Comparison of ENCODE assay signal across 20 cellular contexts in the genomic region with DNA sequence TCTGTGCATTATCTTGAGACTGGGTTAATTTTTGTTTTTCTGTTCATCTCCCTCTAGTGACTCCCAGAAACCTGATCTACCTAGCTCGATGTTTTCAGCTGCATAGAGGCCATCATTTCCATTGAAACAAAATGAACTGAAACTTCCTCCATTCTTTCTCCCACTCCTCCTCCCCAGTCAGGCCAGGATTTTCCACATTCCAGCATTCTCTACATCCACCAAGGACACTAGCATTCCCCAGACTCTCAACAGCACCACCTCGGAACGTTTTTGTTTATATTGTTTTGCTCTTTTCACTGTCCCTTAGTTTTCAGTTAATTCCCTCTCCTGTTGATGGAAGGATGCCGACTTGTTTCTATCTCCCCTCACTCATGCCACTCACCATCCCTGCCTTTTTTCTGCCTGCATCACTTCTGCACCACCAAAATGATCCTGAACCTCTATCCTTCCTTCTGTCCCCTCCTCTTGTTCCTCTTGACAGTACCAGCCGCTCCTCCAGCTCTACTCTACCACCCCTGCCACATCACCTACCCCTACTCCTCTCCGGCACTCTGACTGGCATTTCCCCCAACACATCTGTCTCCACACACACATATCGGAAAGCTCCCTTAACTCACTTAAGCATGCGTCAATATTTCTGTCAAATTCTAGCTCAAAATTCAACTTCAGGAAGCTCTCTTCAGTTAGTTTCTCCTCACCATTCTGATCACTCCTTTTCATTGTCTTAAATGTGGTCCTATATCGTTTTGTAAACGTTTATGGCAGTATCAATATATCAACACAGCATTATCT. TPM values are rescaled to one million over a fixed set of nuclear protein-coding genes. Genes with fewer than 3 reads are reported as not detected.
DNase-seq lines count a peak whose midpoint lies in the region; ATAC-seq, FAIRE-seq and TF ChIP-seq lines count a peak whose summit lies in the region.
"Had no signal": no experiment of that assay in that cellular context is flagged by ENCODE, and none has a peak within 500 bp of the region (broad histone marks: within the 10 kb centered on the region; RNA-seq: fewer than 3 reads in every experiment).

No MANE protein-coding gene starts in this region.

- 11% methylated on average over 10 of the region's 10 CpGs for WGBS in HepG2 (ENCODE audit: low lambda C conversion rate)
- 42% methylated on average over 10 of the region's 10 CpGs for WGBS in right lobe of liver (ENCODE audit: insufficient coverage, low coverage, low lambda C conversion rate, missing lambda C conversion rate)
- 17 to 18% methylated on average over 10 of the region's 10 CpGs for WGBS in testis, 2 donors

- in situ Hi-C loops in HepG2 (cut with HindIII; ENCODE audit: extremely low pct_ligation_motif_present, low pct_unique_long_range_greater_than_20kb) = no loop called here

- H3K4me3 Mint-ChIP-seq in WTC11 = peak overlapping the region; percentile 93

- H3K9me3 ChIP-seq in HepG2 (ENCODE audit: low read length) = no peaks in the 10 kb centered on the region
- H3K9me3 ChIP-seq in right lobe of liver = no peaks in the 10 kb centered on the region
- H3K9me3 ChIP-seq in iPS-18a (ENCODE audit: control insufficient read depth, low read depth, low read length) = no peaks in the 10 kb centered on the region
- H3K9me3 ChIP-seq in testis = no peaks in the 10 kb centered on the region
- H3K9me3 ChIP-seq: neutrophil had no signal

- TF ChIP-seq EP300 in HepG2 (IDR thresholded peaks at IDR 0.05; ENCODE audit: low read depth in 2 of 2, low read length in 2 of 2) (no peak), HepG2 (CRISPR knock-in tag; IDR thresholded peaks at IDR 0.05; ENCODE audit: borderline replicate concordance) (no peak)

- H3K27ac ChIP-seq in HepG2 (ENCODE audit: extremely low read length, insufficient read depth, low read length) = no peak overlapping the region
- H3K27ac ChIP-seq in right lobe of liver = no peak overlapping the region
- H3K27ac ChIP-seq in iPS-18a (ENCODE audit: low read length) = no peak overlapping the region
- H3K27ac ChIP-seq in testis = peak overlapping the region; percentile 8 to 48
- H3K27ac ChIP-seq: dorsolateral prefrontal cortex, neutrophil had no signal

- no peak for FAIRE-seq in HepG2 (lab: Jason Lieb, UNC)

- peaks cover 57% of the 10 kb centered on the region for H3K27me3 Mint-ChIP-seq in WTC11 (ENCODE audit: low read depth)

- TF ChIP-seq CTCF in HepG2 (CRISPR knock-in tag; IDR thresholded peaks at IDR 0.05) (no peak), right lobe of liver (IDR thresholded peaks at IDR 0.05) (no peak), WTC11 (IDR thresholded peaks at IDR 0.05) (no peak), testis (IDR thresholded peaks at IDR 0.05) (no peak)

- TF ChIP-seq RAD21 in HepG2 (CRISPR knock-in tag; IDR thresholded peaks at IDR 0.05) = no peak

- no TSS peak for BruUV-seq in HepG2 (replicated peaks; lab: Mats Ljungman, UMichigan)

- H3K79me2 ChIP-seq in HepG2 (ENCODE audit: insufficient read depth, low read length) = no peaks in the 10 kb centered on the region

- TF ChIP-seq POLR2A in HepG2 (IDR thresholded peaks at IDR 0.05; ENCODE audit: insufficient read depth in 1 of 2, low read depth in 2 of 2, low read length in 2 of 2) = no peak
- no peak for TF ChIP-seq POLR2A in right lobe of liver (IDR thresholded peaks at IDR 0.05)
- TF ChIP-seq POLR2A in testis (IDR thresholded peaks at IDR 0.05) = no peak

- H3K36me3 ChIP-seq in HepG2 (replicated peaks in 1 of 2; ENCODE audit: control insufficient read depth in 1 of 2, insufficient read depth in 2 of 2, low read length in 2 of 2) (no peaks in the 10 kb centered on the region), right lobe of liver (no peaks in the 10 kb centered on the region), iPS-18a (ENCODE audit: control insufficient read depth, low read depth, low read length) (no peaks in the 10 kb centered on the region), testis (ENCODE audit: low read depth, missing control alignments) (no peaks in the 10 kb centered on the region)
- H3K36me3 ChIP-seq: neutrophil had no signal

- H3K4me3 ChIP-seq in HepG2 (replicated peaks in 1 of 3; ENCODE audit: insufficient read depth in 1 of 3, low read depth in 2 of 3, low read length in 3 of 3) (peak overlapping the region in 1 of 3 experiments; percentile 19; a peak in 2 of 6 replicates), right lobe of liver (no peak overlapping the region), iPS-18a (ENCODE audit: low read length) (peak overlapping the region; percentile 51), testis (no peak overlapping the region)

- peak overlapping the region; percentile 46 for H3K4me2 ChIP-seq in HepG2 (ENCODE audit: low read depth, low read length)

- H3K4me1 Mint-ChIP-seq in WTC11 = peaks cover 31% of the 10 kb centered on the region

- no peaks in the 10 kb centered on the region for H3K9me3 Mint-ChIP-seq in WTC11
- H3K9me3 Mint-ChIP-seq: activated naive CD4-positive, alpha-beta T cell treated with anti-CD3 and anti-CD28 coated beads, Interleukin-2, amount 50 U/mL, for 72 hours had no signal

- intact Hi-C loops in HepG2 (cut with micrococcal nuclease; ENCODE audit: unreplicated experiment) (no loop called here), right lobe of liver (cut with DNase I) (no loop called here), testis (cut with DNase I; ENCODE audit: low total_unique reads) (no loop called here)

- DNase-seq in HepG2 (ENCODE audit: low spot score) (no peak), right lobe of liver (no peak), WTC11 (ENCODE audit: low spot score) (no peak), testis (no peak)
- no peak for DNase-seq in stimulated activated CD4-positive, alpha-beta T cell treated with anti-CD3 and anti-CD28 coated beads, Interleukin-4, amount 100 ng/mL, for 1 hour
- DNase-seq: activated CD4-positive, alpha-beta T cell treated with anti-CD3 and anti-CD28 coated beads for 48 hours; COR-L47; dorsolateral prefrontal cortex; GF-D8; HCEC 1CT; NCI-H1694; T-helper 9 cell had no signal

- H3K27me3 ChIP-seq in HepG2 (ENCODE audit: control insufficient read depth in 1 of 2, insufficient read depth in 2 of 2, low read length in 2 of 2) (no peaks in the 10 kb centered on the region; a peak in 1 of 5 replicates), right lobe of liver (peaks cover 0 to 33% of the 10 kb centered on the region in 2 donors), iPS-18a (ENCODE audit: control insufficient read depth, insufficient read depth, low read length) (peaks cover 57% of the 10 kb centered on the region), testis (no peaks in the 10 kb centered on the region)

- ATAC-seq in HepG2 (no peak), right lobe of liver (no peak), WTC11 (no peak), HG02938 (IDR thresholded peaks at IDR 0.05; ENCODE audit: unreplicated experiment) (no peak), HG03520 (IDR thresholded peaks at IDR 0.05; ENCODE audit: unreplicated experiment) (no peak)
- ATAC-seq: activated naive CD4-positive, alpha-beta T cell treated with anti-CD3 and anti-CD28 coated beads, Interleukin-2, amount 50 U/mL, for 72 hours; Right ventricle myocardium inferior had no signal

- peaks cover 66% of the 10 kb centered on the region for H3K4me1 ChIP-seq in HepG2 (ENCODE audit: insufficient read depth, low read length)
- peaks cover 0 to 12% (median 0%) of the 10 kb centered on the region in 4 donors for H3K4me1 ChIP-seq in right lobe of liver
- H3K4me1 ChIP-seq in iPS-18a (ENCODE audit: control insufficient read depth, low read depth, low read length) = peaks cover 8% of the 10 kb centered on the region
- peaks cover 26% of the 10 kb centered on the region for H3K4me1 ChIP-seq in testis

- no peak overlapping the region for H3K9ac ChIP-seq in HepG2 (ENCODE audit: insufficient read depth, low read depth, low read length)
- H3K9ac ChIP-seq in iPS-18a (ENCODE audit: low read length) = no peak overlapping the region

- H4K20me1 ChIP-seq in HepG2 (ENCODE audit: insufficient read depth, low read length) = no peaks in the 10 kb centered on the region

- CTCF ChIA-PET in HepG2 (lab: Yijun Ruan, JAX; ENCODE audit: low intra/inter-chr PET ratio, low total read pairs) (no interaction called here), WTC11 (lab: Charles Lee) (interaction anchor here (0.8 to 1.6 kb wide), 6 partner anchors 15 to 343 kb away, joined by 3 to 6 read pairs (median 4); no protein-coding TSS in a partner anchor)

- POLR2A ChIA-PET in HepG2 (lab: Yijun Ruan, JAX) (interaction anchor here (1.6 kb wide), 1 partner anchor 12 kb away, joined by 3 read pairs; no protein-coding TSS in a partner anchor), WTC11 (lab: Charles Lee) (interaction anchor here (0.7 kb wide), 1 partner anchor 29 kb away, joined by 3 read pairs; no protein-coding TSS in a partner anchor)

- no peak overlapping the region for H2AFZ ChIP-seq in HepG2 (ENCODE audit: low read length)

- no peaks in the 10 kb centered on the region for H3K36me3 Mint-ChIP-seq in WTC11

- no peak overlapping the region; the same call in 1 of the 2 replicates for H3K27ac Mint-ChIP-seq in WTC11
- H3K27ac Mint-ChIP-seq: activated naive CD4-positive, alpha-beta T cell treated with anti-CD3 and anti-CD28 coated beads, Interleukin-2, amount 50 U/mL, for 72 hours had no signal

RNA-seq across cellular contexts. Expression of a gene that starts 13.2 kb away (rescaled TPM):
- total RNA-seq in HepG2 (2016; rRNA removed; fragmentation: Illumina TruSeq; extraction: Trizol) (not detected in 2 replicates), right lobe of liver (not detected), WTC11 (2021) (not detected in 3 replicates), testis (under 1 TPM in 1 of 2 donors, not detected in 1; 0.68 TPM)
- total RNA-seq in HepG2 (2016; cell fraction: cytosol; rRNA removed; fragmentation: Illumina TruSeq; extraction: Trizol; ENCODE audit: low read depth) = not detected in 2 replicates
- not detected in 2 replicates for total RNA-seq in HepG2 (2016; cell fraction: insoluble cytoplasmic fraction; rRNA removed; fragmentation: Illumina TruSeq; extraction: Trizol)
- total RNA-seq in HepG2 (2016; cell fraction: membrane; rRNA removed; fragmentation: Illumina TruSeq; extraction: Trizol) = not detected in 2 replicates
- not detected in 2 replicates for total RNA-seq in HepG2 (2016; cell fraction: nucleus; rRNA removed; fragmentation: Illumina TruSeq; extraction: Trizol)
- polyA plus RNA-seq in HepG2 (2011; rRNA removed) (0.09 TPM in 1 of 2 replicates, not detected in the other), testis (ENCODE audit: insufficient read depth, low read depth, low replicate concordance) (not detected)
- polyA plus RNA-seq in HepG2 (2011; cell fraction: cytosol; rRNA removed) = not detected in 2 replicates
- 0.18 and 0.38 TPM in 2 replicates for polyA plus RNA-seq in HepG2 (2011; cell fraction: nucleus; rRNA removed)
- polyA plus RNA-seq in HepG2 (2012) = not detected in 2 replicates
- polyA plus RNA-seq in HepG2 (2016; cell fraction: cytosol; fragmentation: Illumina TruSeq; extraction: Trizol; ENCODE audit: low read depth) = not detected in 2 replicates
- not detected in 2 replicates for polyA plus RNA-seq in HepG2 (2016; cell fraction: insoluble cytoplasmic fraction; fragmentation: Illumina TruSeq; extraction: Trizol; ENCODE audit: low read depth)
- not detected in 2 replicates for polyA plus RNA-seq in HepG2 (2016; cell fraction: membrane; fragmentation: Illumina TruSeq; extraction: Trizol; ENCODE audit: low read depth)
- polyA plus RNA-seq in HepG2 (2016; cell fraction: nucleus; fragmentation: Illumina TruSeq; extraction: Trizol; ENCODE audit: insufficient read depth, low read depth) = not detected in 2 replicates
- 0.26 and 0.50 TPM in 2 replicates for polyA minus RNA-seq in HepG2 (2011; rRNA and poly(A)+ RNA removed; ENCODE audit: low replicate concordance)
- polyA minus RNA-seq in HepG2 (2011; cell fraction: cytosol; rRNA and poly(A)+ RNA removed) = not detected in 2 replicates
- polyA minus RNA-seq in HepG2 (2011; cell fraction: nucleus; rRNA and poly(A)+ RNA removed) = not detected in 2 replicates
- total RNA-seq: activated naive CD4-positive, alpha-beta T cell treated with anti-CD3 and anti-CD28 coated beads, Interleukin-2, amount 50 U/mL, for 72 hours; dorsolateral prefrontal cortex; HT-29; liver; Right ventricle myocardium inferior had no signal
- polyA plus RNA-seq: liver had no signal

RNA-seq across cellular contexts. Expression of a gene that starts 37.1 kb away (rescaled TPM):
- not detected in 2 replicates for total RNA-seq in HepG2 (2016; rRNA removed; fragmentation: Illumina TruSeq; extraction: Trizol)
- not detected in 2 replicates for total RNA-seq in HepG2 (2016; cell fraction: cytosol; rRNA removed; fragmentation: Illumina TruSeq; extraction: Trizol; ENCODE audit: low read depth)
- not detected in 2 replicates for total RNA-seq in HepG2 (2016; cell fraction: insoluble cytoplasmic fraction; rRNA removed; fragmentation: Illumina TruSeq; extraction: Trizol)
- not detected in 2 replicates for total RNA-seq in HepG2 (2016; cell fraction: membrane; rRNA removed; fragmentation: Illumina TruSeq; extraction: Trizol)
- total RNA-seq in HepG2 (2016; cell fraction: nucleus; rRNA removed; fragmentation: Illumina TruSeq; extraction: Trizol) = not detected in 2 replicates
- not detected in 2 replicates for polyA plus RNA-seq in HepG2 (2011; rRNA removed)
- not detected in 2 replicates for polyA plus RNA-seq in HepG2 (2011; cell fraction: cytosol; rRNA removed)
- not detected in 2 replicates for polyA plus RNA-seq in HepG2 (2011; cell fraction: nucleus; rRNA removed)
- polyA plus RNA-seq in HepG2 (2012) = not detected in 2 replicates
- not detected in 2 replicates for polyA plus RNA-seq in HepG2 (2016; cell fraction: cytosol; fragmentation: Illumina TruSeq; extraction: Trizol; ENCODE audit: low read depth)
- polyA plus RNA-seq in HepG2 (2016; cell fraction: insoluble cytoplasmic fraction; fragmentation: Illumina TruSeq; extraction: Trizol; ENCODE audit: low read depth) = not detected in 2 replicates
- polyA plus RNA-seq in HepG2 (2016; cell fraction: membrane; fragmentation: Illumina TruSeq; extraction: Trizol; ENCODE audit: low read depth) = not detected in 2 replicates
- not detected in 2 replicates for polyA plus RNA-seq in HepG2 (2016; cell fraction: nucleus; fragmentation: Illumina TruSeq; extraction: Trizol; ENCODE audit: insufficient read depth, low read depth)
- not detected in 2 replicates for polyA minus RNA-seq in HepG2 (2011; rRNA and poly(A)+ RNA removed; ENCODE audit: low replicate concordance)
- not detected in 2 replicates for polyA minus RNA-seq in HepG2 (2011; cell fraction: cytosol; rRNA and poly(A)+ RNA removed)
- not detected in 2 replicates for polyA minus RNA-seq in HepG2 (2011; cell fraction: nucleus; rRNA and poly(A)+ RNA removed)
- total RNA-seq in right lobe of liver = not detected
- total RNA-seq in WTC11 (2021) = not detected in 3 replicates
- not detected for total RNA-seq in testis
- 1.3 TPM for polyA plus RNA-seq in testis (ENCODE audit: insufficient read depth, low read depth, low replicate concordance)
- total RNA-seq: activated naive CD4-positive, alpha-beta T cell treated with anti-CD3 and anti-CD28 coated beads, Interleukin-2, amount 50 U/mL, for 72 hours; dorsolateral prefrontal cortex; HT-29; liver; Right ventricle myocardium inferior had no signal
- polyA plus RNA-seq: liver had no signal

RNA-seq across cellular contexts. Expression of a gene that starts 40.5 kb away (rescaled TPM):
- total RNA-seq in HepG2 (2016; rRNA removed; fragmentation: Illumina TruSeq; extraction: Trizol) (not detected in 2 replicates), right lobe of liver (not detected), WTC11 (2021) (not detected in 3 replicates), testis (10 to 100 TPM; 31.7 to 52.0 TPM)
- total RNA-seq in HepG2 (2016; cell fraction: cytosol; rRNA removed; fragmentation: Illumina TruSeq; extraction: Trizol; ENCODE audit: low read depth) = not detected in 2 replicates
- not detected in 2 replicates for total RNA-seq in HepG2 (2016; cell fraction: insoluble cytoplasmic fraction; rRNA removed; fragmentation: Illumina TruSeq; extraction: Trizol)
- total RNA-seq in HepG2 (2016; cell fraction: membrane; rRNA removed; fragmentation: Illumina TruSeq; extraction: Trizol) = not detected in 2 replicates
- total RNA-seq in HepG2 (2016; cell fraction: nucleus; rRNA removed; fragmentation: Illumina TruSeq; extraction: Trizol) = not detected in 2 replicates
- polyA plus RNA-seq in HepG2 (2011; rRNA removed) (not detected in 2 replicates), testis (ENCODE audit: insufficient read depth, low read depth, low replicate concordance) (81.0 TPM)
- polyA plus RNA-seq in HepG2 (2011; cell fraction: cytosol; rRNA removed) = not detected in 2 replicates
- not detected in 2 replicates for polyA plus RNA-seq in HepG2 (2011; cell fraction: nucleus; rRNA removed)
- polyA plus RNA-seq in HepG2 (2012) = not detected in 2 replicates
- not detected in 2 replicates for polyA plus RNA-seq in HepG2 (2016; cell fraction: cytosol; fragmentation: Illumina TruSeq; extraction: Trizol; ENCODE audit: low read depth)
- polyA plus RNA-seq in HepG2 (2016; cell fraction: insoluble cytoplasmic fraction; fragmentation: Illumina TruSeq; extraction: Trizol; ENCODE audit: low read depth) = not detected in 2 replicates
- polyA plus RNA-seq in HepG2 (2016; cell fraction: membrane; fragmentation: Illumina TruSeq; extraction: Trizol; ENCODE audit: low read depth) = not detected in 2 replicates
- not detected in 2 replicates for polyA plus RNA-seq in HepG2 (2016; cell fraction: nucleus; fragmentation: Illumina TruSeq; extraction: Trizol; ENCODE audit: insufficient read depth, low read depth)
- polyA minus RNA-seq in HepG2 (2011; rRNA and poly(A)+ RNA removed; ENCODE audit: low replicate concordance) = not detected in 2 replicates
- not detected in 2 replicates for polyA minus RNA-seq in HepG2 (2011; cell fraction: cytosol; rRNA and poly(A)+ RNA removed)
- not detected in 2 replicates for polyA minus RNA-seq in HepG2 (2011; cell fraction: nucleus; rRNA and poly(A)+ RNA removed)
- total RNA-seq: activated naive CD4-positive, alpha-beta T cell treated with anti-CD3 and anti-CD28 coated beads, Interleukin-2, amount 50 U/mL, for 72 hours; dorsolateral prefrontal cortex; HT-29; liver; Right ventricle myocardium inferior had no signal
- polyA plus RNA-seq: liver had no signal

RNA-seq across cellular contexts. Expression of a gene that starts 56.1 kb away (rescaled TPM):
- total RNA-seq in HepG2 (2016; rRNA removed; fragmentation: Illumina TruSeq; extraction: Trizol) = 72.6 and 109 TPM in 2 replicates
- 10.9 and 11.4 TPM in 2 replicates for total RNA-seq in HepG2 (2016; cell fraction: cytosol; rRNA removed; fragmentation: Illumina TruSeq; extraction: Trizol; ENCODE audit: low read depth)
- total RNA-seq in HepG2 (2016; cell fraction: insoluble cytoplasmic fraction; rRNA removed; fragmentation: Illumina TruSeq; extraction: Trizol) = 67.4 and 98.7 TPM in 2 replicates
- 28.9 and 30.2 TPM in 2 replicates for total RNA-seq in HepG2 (2016; cell fraction: membrane; rRNA removed; fragmentation: Illumina TruSeq; extraction: Trizol)
- total RNA-seq in HepG2 (2016; cell fraction: nucleus; rRNA removed; fragmentation: Illumina TruSeq; extraction: Trizol) = 95.6 and 108 TPM in 2 replicates
- polyA plus RNA-seq in HepG2 (2011; rRNA removed) = 983 and 1,053 TPM in 2 replicates
- 857 and 1,050 TPM in 2 replicates for polyA plus RNA-seq in HepG2 (2011; cell fraction: cytosol; rRNA removed)
- polyA plus RNA-seq in HepG2 (2011; cell fraction: nucleus; rRNA removed) = 311 and 364 TPM in 2 replicates
- polyA plus RNA-seq in HepG2 (2012) = 204 and 361 TPM in 2 replicates
- polyA plus RNA-seq in HepG2 (2016; cell fraction: cytosol; fragmentation: Illumina TruSeq; extraction: Trizol; ENCODE audit: low read depth) = 16.1 and 18.9 TPM in 2 replicates
- 74.2 and 86.3 TPM in 2 replicates for polyA plus RNA-seq in HepG2 (2016; cell fraction: insoluble cytoplasmic fraction; fragmentation: Illumina TruSeq; extraction: Trizol; ENCODE audit: low read depth)
- 32.5 and 32.6 TPM in 2 replicates for polyA plus RNA-seq in HepG2 (2016; cell fraction: membrane; fragmentation: Illumina TruSeq; extraction: Trizol; ENCODE audit: low read depth)
- 155 and 191 TPM in 2 replicates for polyA plus RNA-seq in HepG2 (2016; cell fraction: nucleus; fragmentation: Illumina TruSeq; extraction: Trizol; ENCODE audit: insufficient read depth, low read depth)
- polyA minus RNA-seq in HepG2 (2011; rRNA and poly(A)+ RNA removed; ENCODE audit: low replicate concordance) = 8.4 and 784 TPM in 2 replicates
- polyA minus RNA-seq in HepG2 (2011; cell fraction: cytosol; rRNA and poly(A)+ RNA removed) = 239 and 293 TPM in 2 replicates
- polyA minus RNA-seq in HepG2 (2011; cell fraction: nucleus; rRNA and poly(A)+ RNA removed) = 93.9 and 153 TPM in 2 replicates
- 100 to 1,000 TPM; 129 to 175 (median 151) TPM for total RNA-seq in right lobe of liver
- 1.0 to 2.8 TPM (median 2.4 TPM) in 3 replicates for total RNA-seq in WTC11 (2021)
- 10 to 100 TPM; 27.6 to 53.4 TPM for total RNA-seq in testis
- 27.7 TPM for polyA plus RNA-seq in testis (ENCODE audit: insufficient read depth, low read depth, low replicate concordance)

Comparison
In these comparisons a context has a peak if more than half of its experiments do, and no peak if none do; other contexts are left out.
1. H3K27ac ChIP-seq: peak in testis (2 of 2); none in HepG2 (single experiment), right lobe of liver (0 of 3) and iPS-18a (single experiment).
2. RNA of a gene that starts 40.5 kb away (total RNA-seq): 31.7 to 52.0 TPM in testis; not detected in HepG2, not detected in right lobe of liver and not detected in WTC11; every median in the first group is over 10 times any median in the second.